Comparison of ENCODE assay signal across 9 cellular contexts in the genomic region with DNA sequence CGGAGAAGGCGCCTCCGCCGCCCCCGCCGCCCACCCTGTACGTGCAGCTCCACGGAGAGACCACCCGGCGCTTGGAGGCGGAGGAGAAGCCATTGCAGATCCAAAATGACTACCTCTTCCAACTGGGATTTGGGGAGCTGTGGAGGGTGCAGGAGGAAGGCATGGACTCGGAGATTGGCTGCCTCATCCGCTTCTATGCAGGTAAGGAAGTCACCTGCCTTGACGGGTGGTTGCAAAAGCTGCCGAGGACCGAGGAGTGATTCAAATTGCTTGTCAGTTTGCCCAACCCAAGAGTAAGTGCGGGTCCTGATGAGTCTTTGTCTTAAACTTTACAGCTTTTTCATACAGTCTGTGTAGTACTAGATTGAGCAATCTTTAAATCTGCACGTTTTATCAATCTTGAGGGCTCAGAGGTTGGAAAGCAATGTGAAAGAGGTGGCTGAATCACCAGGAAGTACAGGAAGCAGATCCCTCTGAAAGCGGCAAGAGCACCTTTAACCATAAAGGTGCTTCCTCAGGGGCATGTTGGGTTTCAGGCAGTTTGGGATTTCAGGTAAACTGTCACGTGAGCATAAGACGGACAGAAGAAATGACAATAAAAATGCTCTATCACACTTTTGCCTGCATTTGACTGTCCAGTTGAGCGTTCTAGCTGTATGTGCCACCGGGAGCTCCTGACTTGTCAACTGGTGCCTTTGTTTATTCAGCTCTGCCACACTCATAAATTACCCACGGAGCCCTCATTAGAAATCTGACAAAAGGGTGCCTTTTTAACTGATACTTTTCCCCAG. TPM values are rescaled to one million over a fixed set of nuclear protein-coding genes. Genes with fewer than 3 reads are reported as not detected.
DNase-seq lines count a peak whose midpoint lies in the region; ATAC-seq, FAIRE-seq and TF ChIP-seq lines count a peak whose summit lies in the region.
"Had no signal": no experiment of that assay in that cellular context is flagged by ENCODE, and none has a peak within 500 bp of the region (broad histone marks: within the 10 kb centered on the region; RNA-seq: fewer than 3 reads in every experiment).

No MANE protein-coding gene starts in this region.

- H3K27ac ChIP-seq in left lung, result peak overlapping the region; percentile 57 to 62

- ATAC-seq in activated B cell treated with CpG ODN at 0.5 μM for 24 hours (ENCODE audit: low read depth), result no peak
- no peak for ATAC-seq in left lung
- no peak for ATAC-seq in GM18519 (IDR thresholded peaks at IDR 0.05; ENCODE audit: low FRiP score, unreplicated experiment)

- POLR2A ChIA-PET in activated B cell treated with CpG ODN at 0.5 μM for 24 hours (lab: Charles Lee), result interaction anchor here (0.6 to 1.8 kb wide), 7 partner anchors 9 to 195 kb away, joined by 3 to 15 read pairs (median 4); partner anchors contain the start of gene ZCCHC2

- peak overlapping the region; percentile 62 to 69 for H3K4me3 ChIP-seq in left lung

- H3K4me1 Mint-ChIP-seq in activated B cell treated with CpG ODN at 0.5 μM for 24 hours, result peaks cover 45% of the 10 kb centered on the region

- DNase-seq in GM12891 (ENCODE audit: insufficient read length, low spot score) (no peak), NCI-H187 treated with DMSO at 0.1 percent for 48 hours (lab: John Stamatoyannopoulos, UW) (peak; percentile 13), activated B cell treated with CpG ODN at 0.5 μM for 24 hours (no peak), cerebellum (ENCODE audit: low spot score) (peak; percentile 16), left lung (peak in 1 of 2 donors; percentile 49), OCI-M2 (lab: John Stamatoyannopoulos, UW; ENCODE audit: unreplicated experiment) (no peak)
- peak in 2 of 3 experiments; percentile 7 to 22 for DNase-seq in stimulated activated CD4-positive, alpha-beta T cell treated with anti-CD3 and anti-CD28 coated beads, TNF-alpha, amount 100 ng/mL, for 4 hours (ENCODE audit: low read depth in 3 of 3)

- TF ChIP-seq CTCF in activated B cell treated with CpG ODN at 0.5 μM for 24 hours (IDR thresholded peaks at IDR 0.05) (no peak), left lung (IDR thresholded peaks at IDR 0.05) (no peak)

- intact Hi-C loops in activated B cell treated with CpG ODN at 0.5 μM for 24 hours (cut with micrococcal nuclease), result loop anchor here (1.0 to 5.0 kb wide), 5 partner anchors 12 to 605 kb away; no protein-coding TSS in a partner anchor
- intact Hi-C loops in left lung (cut with DNase I), result loop anchor here in 1 of 2 donors (10.0 kb wide), 1 partner anchor 268 kb away; no protein-coding TSS in a partner anchor

- CTCF ChIA-PET in activated B cell treated with CpG ODN at 0.5 μM for 24 hours (lab: Charles Lee), result interaction anchor here (1.0 to 4.2 kb wide), 6 partner anchors 8 to 722 kb away, joined by 3 to 56 read pairs (median 6); no protein-coding TSS in a partner anchor

- no peaks in the 10 kb centered on the region for H3K27me3 ChIP-seq in left lung

- peak overlapping the region; percentile 80 for H3K27ac Mint-ChIP-seq in activated B cell treated with CpG ODN at 0.5 μM for 24 hours

- H3K4me1 ChIP-seq in left lung, result peaks cover 7 to 27% of the 10 kb centered on the region in 2 donors

- no peaks in the 10 kb centered on the region for H3K27me3 Mint-ChIP-seq in activated B cell treated with CpG ODN at 0.5 μM for 24 hours

- peak overlapping the region; percentile 82 for H3K4me3 Mint-ChIP-seq in activated B cell treated with CpG ODN at 0.5 μM for 24 hours

- H3K9me3 Mint-ChIP-seq in activated B cell treated with CpG ODN at 0.5 μM for 24 hours, result no peaks in the 10 kb centered on the region

- TF ChIP-seq POLR2A in GM12891 (IDR thresholded peaks at IDR 0.05; ENCODE audit: low read depth, low read length), result no peak

- no peaks in the 10 kb centered on the region for H3K9me3 ChIP-seq in left lung

- no peaks in the 10 kb centered on the region for H3K36me3 ChIP-seq in left lung

- peaks cover 3% of the 10 kb centered on the region for H3K36me3 Mint-ChIP-seq in activated B cell treated with CpG ODN at 0.5 μM for 24 hours (ENCODE audit: low read depth)

- peak; percentile 84 for FAIRE-seq in GM12891 (lab: Jason Lieb, UNC)
- FAIRE-seq: endometrium had no signal

TF ChIP-seq in GM12891, 5 proteins besides CTCF, POLR2A, EP300 and RAD21:
- TF ChIP-seq SPI1 (IDR thresholded peaks at IDR 0.05; ENCODE audit: low read depth, low read length), result no peak
- TF ChIP-seq PAX5 (IDR thresholded peaks at IDR 0.05; ENCODE audit: insufficient read depth, low read length, severe bottlenecking), result no peak
- TF ChIP-seq TAF1 (IDR thresholded peaks at IDR 0.05; ENCODE audit: low read depth, low read length), result no peak
- TF ChIP-seq POLR2AphosphoS5 (IDR thresholded peaks at IDR 0.05; ENCODE audit: low read depth, low read length), result no peak
- no peak for TF ChIP-seq POU2F2 (IDR thresholded peaks at IDR 0.05; ENCODE audit: low read depth, low read length)

RNA-seq across cellular contexts. Expression of gene PHLPP1, which starts 1.9 kb away (rescaled TPM):
- 4.2 TPM for polyA plus RNA-seq in GM12891 (2012; ENCODE audit: low read depth, missing spikeins)
- total RNA-seq in activated B cell treated with CpG ODN at 0.5 μM for 24 hours (13.7 and 16.1 TPM in 2 replicates), cerebellum (23.5 TPM), left lung (10 to 100 TPM in 1 of 2 donors, 1 to 10 TPM in 1; 7.0 to 13.1 TPM)

Comparison
In these comparisons a context has a peak if more than half of its experiments do, and no peak if none do; other contexts are left out.
1. DNase-seq: peak in NCI-H187 treated with DMSO at 0.1 percent for 48 hours (single experiment), cerebellum (single experiment) and stimulated activated CD4-positive, alpha-beta T cell treated with anti-CD3 and anti-CD28 coated beads, TNF-alpha, amount 100 ng/mL, for 4 hours (2 of 3); none in GM12891 (single experiment), activated B cell treated with CpG ODN at 0.5 μM for 24 hours (single experiment) and OCI-M2 (single experiment).